8 cellular contexts compared by ENCODE assay signal in the genomic region with DNA sequence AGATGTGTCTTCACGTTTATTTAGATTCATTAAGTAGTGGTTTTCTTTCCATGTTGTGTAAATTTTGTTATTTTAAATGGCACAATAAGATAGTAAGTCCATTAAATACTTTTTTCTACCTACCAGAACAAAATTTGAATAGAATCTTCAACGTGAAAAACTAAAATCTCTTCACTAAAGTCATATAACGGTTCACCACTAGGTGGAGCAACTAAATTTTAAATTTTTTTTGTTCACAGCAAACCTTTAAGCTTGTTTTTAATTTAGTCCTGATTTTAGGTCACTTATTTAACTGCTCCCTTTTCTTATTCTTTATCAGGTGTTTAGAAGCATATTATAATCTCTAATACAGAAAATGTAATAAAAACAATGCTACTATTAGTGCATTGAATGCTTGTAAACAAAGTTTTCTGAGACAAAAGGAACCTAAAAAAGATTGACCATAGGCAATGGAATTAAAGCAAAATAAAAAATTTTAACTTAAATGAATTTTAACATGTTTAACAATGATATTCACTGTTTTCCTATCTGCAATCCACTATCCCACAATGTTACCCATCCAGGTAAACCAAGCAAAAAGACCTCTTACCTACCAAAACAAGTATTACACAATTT. TPM values are rescaled to one million over a fixed set of nuclear protein-coding genes. Genes with fewer than 3 reads are reported as not detected.
DNase-seq lines count a peak whose midpoint lies in the region; ATAC-seq lines count a peak whose summit lies in the region.

No MANE protein-coding gene starts in this region.

- intact Hi-C loops in head of caudate nucleus (cut with DNase I), result loop anchor here (5.0 kb wide), 1 partner anchor 222 kb away; no protein-coding TSS in a partner anchor

- in situ Hi-C loops in G401 (cut with HindIII; ENCODE audit: low sequenced_read_pairs), result no loop called here

- no peak for ATAC-seq in HG02623 (IDR thresholded peaks at IDR 0.05; ENCODE audit: unreplicated experiment)

- DNase-seq in G401 (ENCODE audit: low spot score) (peak; percentile 34), MV-4-11 (lab: John Stamatoyannopoulos, UW) (peak; percentile 19), myocyte (ENCODE audit: low read depth) (peak; percentile 42), head of caudate nucleus (no peak), OCI-M2 (lab: John Stamatoyannopoulos, UW; ENCODE audit: unreplicated experiment) (no peak)
- DNase-seq in central memory CD4-positive, alpha-beta T cell, result peak; percentile 19
- no peak for DNase-seq in activated CD8-positive, alpha-beta memory T cell treated with anti-CD3 and anti-CD28 coated beads for 24 hours

RNA-seq across cellular contexts. Expression of a gene that starts 28.3 kb away (rescaled TPM):
- 26.5 and 55.6 TPM in 2 replicates for total RNA-seq in G401 (2014; rRNA removed; shearing (Covaris generic))
- total RNA-seq in myocyte, result 22.6 and 23.9 TPM in 2 replicates
- polyA plus RNA-seq in myocyte (2012), result 7.1 TPM

Comparison
In these comparisons a context has a peak if more than half of its experiments do, and no peak if none do; other contexts are left out.
1. DNase-seq: peak in G401 (single experiment), MV-4-11 (single experiment), central memory CD4-positive, alpha-beta T cell (single experiment) and myocyte (single experiment); none in head of caudate nucleus (0 of 42), OCI-M2 (single experiment) and activated CD8-positive, alpha-beta memory T cell treated with anti-CD3 and anti-CD28 coated beads for 24 hours (single experiment).